ENCODE assay signal across 9 cellular contexts in genomic region chr2:131674174-131674507, GRCh38.
DNase-seq lines count a peak whose midpoint lies in the region; ATAC-seq, FAIRE-seq and TF ChIP-seq lines count a peak whose summit lies in the region.
"Had no signal": no experiment of that assay in that cellular context is flagged by ENCODE, and none has a peak within 500 bp of the region (broad histone marks: within the 10 kb centered on the region; RNA-seq: fewer than 3 reads in every experiment).

No MANE protein-coding gene starts in this region.

- no peaks in the 10 kb centered on the region for H3K36me3 ChIP-seq in heart right ventricle
- H3K36me3 ChIP-seq in SU-DHL-6 (ENCODE audit: low read length), result no peaks in the 10 kb centered on the region
- H3K36me3 ChIP-seq in keratinocyte (ENCODE audit: control insufficient read depth in 2 of 2, extremely low read depth in 1 of 2, insufficient read depth in 2 of 2, low read length in 2 of 2), result no peaks in the 10 kb centered on the region
- H3K36me3 ChIP-seq in suprapubic skin, result no peaks in the 10 kb centered on the region
- H3K36me3 ChIP-seq: upper lobe of left lung had no signal

- H3K9ac ChIP-seq in SU-DHL-6 (ENCODE audit: low read length), result no peak overlapping the region
- no peak overlapping the region for H3K9ac ChIP-seq in keratinocyte (ENCODE audit: control insufficient read depth, extremely low read depth, insufficient read depth, low read length)

- no peak for TF ChIP-seq POLR2A in suprapubic skin (IDR thresholded peaks at IDR 0.05)

- peak overlapping the region in 7 of 10 donors; percentile 29 to 54 (median 44) for H3K4me3 ChIP-seq in heart right ventricle
- H3K4me3 ChIP-seq in SU-DHL-6 (ENCODE audit: insufficient read depth, low read length, poor library complexity, severe bottlenecking), result no peak overlapping the region
- H3K4me3 ChIP-seq in keratinocyte (ENCODE audit: control insufficient read depth in 2 of 3, extremely low read depth in 1 of 3, insufficient read depth in 2 of 3, low read depth in 1 of 3, low read length in 3 of 3), result no peak overlapping the region
- H3K4me3 ChIP-seq in suprapubic skin, result peak overlapping the region; percentile 43

- DNase-seq in heart right ventricle (no peak), left cardiac atrium (no peak), keratinocyte (ENCODE audit: low read depth, low spot score) (no peak), suprapubic skin (ENCODE audit: low spot score in 2 of 2) (no peak), MV-4-11 (lab: John Stamatoyannopoulos, UW) (no peak), inferior parietal cortex (ENCODE audit: extremely low spot score) (no peak)

- intact Hi-C loops in heart right ventricle (cut with DNase I) (loop anchor here (5.0 to 10.0 kb wide), 7 partner anchors 128 to 522 kb away; partner anchors contain the start of gene MZT2A (in 1 of the 10)), left cardiac atrium (cut with DNase I) (loop anchor here in 1 of 2 donors (5.0 to 10.0 kb wide), 3 partner anchors 131 to 519 kb away; no protein-coding TSS in a partner anchor)

- H4K20me1 ChIP-seq in SU-DHL-6 (ENCODE audit: low read depth, low read length) (no peaks in the 10 kb centered on the region), keratinocyte (ENCODE audit: control insufficient read depth, extremely low read depth, insufficient read depth, low read length) (no peaks in the 10 kb centered on the region)

- H3K4me1 ChIP-seq in heart right ventricle, result peaks cover 0 to 33% (median 20%) of the 10 kb centered on the region in 9 donors
- peaks cover 23% of the 10 kb centered on the region for H3K4me1 ChIP-seq in keratinocyte (ENCODE audit: control insufficient read depth, extremely low read depth, insufficient read depth, low read length)
- peaks cover 32% of the 10 kb centered on the region for H3K4me1 ChIP-seq in suprapubic skin

- H3F3A ChIP-seq in SU-DHL-6 (ENCODE audit: insufficient read depth), result 0 out of 2 replicates have a peak, but pooled peaks cover 2% of the 10 kb centered on the region

- H3K9me3 ChIP-seq in heart right ventricle (peaks cover 0 to 2% (median 0%) of the 10 kb centered on the region in 11 donors), SU-DHL-6 (ENCODE audit: insufficient read depth, low read length) (no peaks in the 10 kb centered on the region), keratinocyte (ENCODE audit: control insufficient read depth, low read depth, low read length) (no peaks in the 10 kb centered on the region), suprapubic skin (no peaks in the 10 kb centered on the region)
- H3K9me3 ChIP-seq: upper lobe of left lung had no signal

- H3K27ac ChIP-seq in heart right ventricle (no peak overlapping the region), SU-DHL-6 (ENCODE audit: low read depth, low read length) (no peak overlapping the region), keratinocyte (ENCODE audit: control insufficient read depth, insufficient read depth, low read length) (no peak overlapping the region), suprapubic skin (no peak overlapping the region)
- H3K27ac ChIP-seq: upper lobe of left lung had no signal

- TF ChIP-seq CTCF in heart right ventricle (IDR thresholded peaks at IDR 0.05), result peak in 1 of 9 donors; percentile 1
- no peak for TF ChIP-seq CTCF in SU-DHL-6 (IDR thresholded peaks at IDR 0.05; ENCODE audit: insufficient read depth, low read length, poor library complexity, severe bottlenecking)
- TF ChIP-seq CTCF in keratinocyte (optimal IDR thresholded peaks at IDR 0.05 in 1 of 3, IDR thresholded peaks at IDR 0.05 in 1 of 3, conservative IDR thresholded peaks at IDR 0.05 in 1 of 3; ENCODE audit: extremely low read depth in 1 of 3, insufficient read depth in 2 of 3, low read length in 3 of 3), result no peak
- TF ChIP-seq CTCF in suprapubic skin (IDR thresholded peaks at IDR 0.05), result no peak

- no peak for TF ChIP-seq EP300 in suprapubic skin (IDR thresholded peaks at IDR 0.05)

- H2AFZ ChIP-seq in SU-DHL-6 (ENCODE audit: low read depth, low read length, severe bottlenecking) (peak overlapping the region; percentile 23), keratinocyte (ENCODE audit: control insufficient read depth, low read length) (no peak overlapping the region)

- H3K27me3 ChIP-seq in heart right ventricle (peaks cover 0 to 46% (median 19%) of the 10 kb centered on the region in 7 donors), SU-DHL-6 (ENCODE audit: low read length) (no peaks in the 10 kb centered on the region), keratinocyte (ENCODE audit: control insufficient read depth, extremely low read depth, insufficient read depth, low read length) (peaks cover 4% of the 10 kb centered on the region), suprapubic skin (peaks cover 27% of the 10 kb centered on the region)

- ATAC-seq in heart right ventricle (no peak), left cardiac atrium (no peak), HG02678 (IDR thresholded peaks at IDR 0.05; ENCODE audit: unreplicated experiment) (no peak)

- no peaks in the 10 kb centered on the region for H3K9me1 ChIP-seq in keratinocyte (ENCODE audit: control insufficient read depth, extremely low read depth, insufficient read depth, low read length)

- dilution Hi-C loops in keratinocyte (cut with MboI; ENCODE audit: extremely low pct_ligation_motif_present, low sequenced_read_pairs), result no loop called here

- no peaks in the 10 kb centered on the region for H3K9me2 ChIP-seq in SU-DHL-6 (replicated peaks; ENCODE audit: insufficient read depth, low read length)

- FAIRE-seq in keratinocyte (lab: Jason Lieb, UNC), result no peak

- H3K4me2 ChIP-seq in SU-DHL-6 (ENCODE audit: low read depth, low read length, poor library complexity, severe bottlenecking) (peak overlapping the region; percentile 56), keratinocyte (ENCODE audit: control insufficient read depth, extremely low read depth, insufficient read depth, low read depth, low read length) (peak overlapping the region; percentile 37)

- H3K79me2 ChIP-seq in SU-DHL-6 (ENCODE audit: insufficient read depth, low read length) (no peaks in the 10 kb centered on the region), keratinocyte (ENCODE audit: control insufficient read depth, insufficient read depth, low read length) (no peaks in the 10 kb centered on the region)

- 6% methylated on average over 6 of the region's 6 CpGs for WGBS in heart right ventricle, 2 donors
- under 1% methylated on average over 6 of the region's 6 CpGs for WGBS in suprapubic skin

Comparison
In these comparisons a context has a peak if more than half of its experiments do, and no peak if none do; other contexts are left out.
1. H3K4me3 ChIP-seq: peak in heart right ventricle (7 of 10) and suprapubic skin (single experiment); none in SU-DHL-6 (single experiment) and keratinocyte (0 of 3).